In the genomic region with DNA sequence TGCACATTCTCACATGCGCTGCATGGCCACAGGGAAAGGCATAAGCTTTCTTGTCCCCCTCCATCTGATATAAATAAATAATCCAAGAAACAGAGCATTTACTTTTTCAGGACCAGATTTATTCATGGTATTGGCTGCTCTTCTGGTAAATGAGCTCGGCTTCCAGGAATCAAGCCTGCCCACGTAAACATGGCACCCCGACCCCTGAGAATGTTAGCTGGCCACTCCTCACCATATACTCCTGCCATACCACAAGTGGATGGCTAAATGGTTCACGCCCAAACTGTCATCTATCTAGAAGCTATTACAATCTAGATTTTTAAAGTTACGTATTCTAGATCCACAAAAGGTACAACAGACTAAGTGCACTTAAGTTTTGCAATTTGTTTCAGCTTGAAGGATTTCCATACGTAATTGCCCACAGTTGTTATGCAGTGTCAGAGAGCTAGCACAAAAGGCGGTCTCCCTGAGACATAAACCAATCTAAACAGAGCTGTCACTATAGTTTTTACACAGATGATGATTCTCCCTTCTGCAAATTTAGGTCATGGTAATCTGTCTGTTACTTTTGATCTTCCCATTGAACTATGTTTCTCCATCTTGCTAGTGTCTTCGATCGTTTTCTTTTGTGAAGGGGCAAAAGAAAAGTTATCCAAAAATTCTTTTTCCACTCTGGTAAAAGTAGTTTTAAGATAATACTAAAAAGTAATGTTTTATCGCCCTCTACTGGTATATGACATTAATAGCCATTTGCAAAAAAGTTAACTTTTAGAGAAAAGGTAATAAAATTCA, we compare ENCODE assay signal across 8 cellular contexts. TPM values are rescaled to one million over a fixed set of nuclear protein-coding genes. Genes with fewer than 3 reads are reported as not detected.
DNase-seq lines count a peak whose midpoint lies in the region; ATAC-seq, FAIRE-seq and TF ChIP-seq lines count a peak whose summit lies in the region.

No MANE protein-coding gene starts in this region.

- DNase-seq in osteocyte (ENCODE audit: extremely low spot score, unreplicated experiment) (no peak), urothelium cell line (ENCODE audit: low spot score) (no peak)
- DNase-seq in stimulated activated CD8-positive, alpha-beta memory T cell treated with anti-CD3 and anti-CD28 coated beads, Interleukin-4, amount 100 ng/mL, for 48 hours, result no peak

- peaks cover 10% of the 10 kb centered on the region for H3K4me1 Mint-ChIP-seq in osteocyte (ENCODE audit: unreplicated experiment)

- FAIRE-seq in endometrium (lab: Jason Lieb, UNC) (peak; percentile 93), urothelium cell line (lab: Jason Lieb, UNC) (no peak)

- peak overlapping the region; percentile 47 for H3K4me2 ChIP-seq in OCI-LY1 (ENCODE audit: low read length)

- H3K4me1 ChIP-seq in OCI-LY1 (ENCODE audit: insufficient read depth, low read length, severe bottlenecking), result peaks cover 41% of the 10 kb centered on the region

- peak overlapping the region; percentile 72 for H2AFZ ChIP-seq in OCI-LY1 (ENCODE audit: low read length)

- H3K27me3 ChIP-seq in OCI-LY1 (ENCODE audit: insufficient read depth, low read length), result no peaks in the 10 kb centered on the region

- H3K4me3 Mint-ChIP-seq in osteocyte (ENCODE audit: unreplicated experiment), result no peak overlapping the region

- no peak overlapping the region for H3K27ac Mint-ChIP-seq in osteocyte (ENCODE audit: unreplicated experiment)

- H3K36me3 Mint-ChIP-seq in osteocyte (ENCODE audit: unreplicated experiment), result no peaks in the 10 kb centered on the region

- no peaks in the 10 kb centered on the region for H3K9me3 Mint-ChIP-seq in osteocyte (ENCODE audit: unreplicated experiment)

- no peak for ATAC-seq in GM18867 (IDR thresholded peaks at IDR 0.05; ENCODE audit: unreplicated experiment)

- H3F3A ChIP-seq in OCI-LY1 (ENCODE audit: insufficient read depth, low read length), result 0 out of 2 replicates have a peak, but pooled peaks cover 5% of the 10 kb centered on the region

- peak; percentile 72 for TF ChIP-seq CTCF in 22Rv1 (IDR thresholded peaks at IDR 0.05)
- TF ChIP-seq CTCF in GM12872 (IDR thresholded peaks at IDR 0.05; ENCODE audit: insufficient read depth, low read depth, low read length), result peak; percentile 20; the same call in 2 of the 3 replicates
- peak; percentile 73 for TF ChIP-seq CTCF in OCI-LY1 (IDR thresholded peaks at IDR 0.05; ENCODE audit: low read length)
- peak; percentile 64 for TF ChIP-seq CTCF in osteocyte (IDR thresholded peaks at IDR 0.05)

- no peaks in the 10 kb centered on the region for H3K79me2 ChIP-seq in OCI-LY1 (ENCODE audit: insufficient read depth, low read length)

- H3K27ac ChIP-seq in 22Rv1 (no peak overlapping the region), OCI-LY1 (ENCODE audit: low read depth, low read length, poor library complexity, severe bottlenecking) (peak overlapping the region; percentile 76)

- no peaks in the 10 kb centered on the region for H3K9me3 ChIP-seq in OCI-LY1 (ENCODE audit: low read length)

- H3K4me3 ChIP-seq in OCI-LY1 (ENCODE audit: low read depth, low read length, poor library complexity, severe bottlenecking), result peak overlapping the region; percentile 7

- H3K27me3 Mint-ChIP-seq in osteocyte (ENCODE audit: unreplicated experiment), result no peaks in the 10 kb centered on the region

- H3K9ac ChIP-seq in OCI-LY1 (ENCODE audit: low read length), result peak overlapping the region; percentile 42

- no peaks in the 10 kb centered on the region for H3K36me3 ChIP-seq in OCI-LY1 (ENCODE audit: insufficient read depth, low read length)

- no peaks in the 10 kb centered on the region for H4K20me1 ChIP-seq in OCI-LY1 (ENCODE audit: insufficient read depth, low read length)

- H3K9me2 ChIP-seq in OCI-LY1 (ENCODE audit: low read depth, low read length), result no peaks in the 10 kb centered on the region

RNA-seq across cellular contexts. Expression of a gene that starts 16.2 kb away (rescaled TPM):
- total RNA-seq in osteocyte, result 8.6 and 10.0 TPM in 2 replicates

Comparison
In these comparisons a context has a peak if more than half of its experiments do, and no peak if none do; other contexts are left out.
1. CTCF ChIP-seq: peak in every context shown above with its lines; median percentile 73 in OCI-LY1; 72 in 22Rv1; 64 in osteocyte; 20 in GM12872.